10 cellular contexts compared by ENCODE assay signal in the genomic region with DNA sequence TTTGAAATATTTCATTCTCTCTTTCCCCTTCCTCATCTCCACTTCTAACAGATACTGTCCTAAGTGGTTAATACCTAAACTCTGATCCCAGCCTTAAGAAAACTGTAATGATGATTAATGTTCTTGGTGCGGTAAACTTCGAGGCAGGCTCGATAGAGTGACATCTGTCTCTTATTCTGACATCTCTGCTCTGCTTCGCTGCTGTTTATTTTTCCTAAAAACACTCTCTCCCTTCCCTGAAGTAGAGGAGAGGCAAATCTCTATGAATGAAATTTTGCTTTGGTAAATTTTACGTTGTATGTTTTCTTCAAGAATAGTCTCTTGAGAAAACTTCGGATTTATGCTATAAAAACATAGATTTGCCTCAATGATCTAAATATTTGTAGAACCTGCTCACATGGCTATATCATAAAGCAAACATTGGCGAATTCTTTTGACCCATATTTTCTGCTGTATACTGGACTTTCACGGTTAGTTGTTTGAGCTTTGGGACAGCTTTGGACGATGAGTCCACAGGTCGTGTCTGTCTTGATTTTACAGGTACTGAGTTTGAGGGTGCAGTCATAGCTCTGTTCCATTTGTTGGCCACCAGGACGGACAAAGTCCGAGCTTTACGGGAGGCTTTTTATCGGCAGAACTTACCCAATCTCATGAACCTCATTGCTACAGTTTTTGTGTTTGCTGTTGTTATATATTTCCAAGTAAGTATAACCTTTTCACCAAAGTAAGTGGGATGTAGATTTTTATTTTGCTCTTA.
"Had no signal": no experiment of that assay in that cellular context is flagged by ENCODE, and none has a peak within 500 bp of the region (broad histone marks: within the 10 kb centered on the region; RNA-seq: fewer than 3 reads in every experiment).

No MANE protein-coding gene starts in this region.

- H3K27me3 Mint-ChIP-seq: type B pancreatic cell had no signal

- ATAC-seq: left cardiac atrium, natural killer cell had no signal

- H3K4me3 Mint-ChIP-seq: endodermal cell, natural killer cell, neural crest cell, type B pancreatic cell had no signal

- H3K9me3 Mint-ChIP-seq: endodermal cell, natural killer cell, neural crest cell, type B pancreatic cell had no signal

- DNase-seq: effector CD4-positive, alpha-beta T cell; endodermal cell; kidney; left cardiac atrium; mammary epithelial cell; natural killer cell; sigmoid colon; stimulated activated naive CD4-positive, alpha-beta T cell treated with Interleukin-2 at 50 U/mL for 16 hours had no signal

- H3K4me1 Mint-ChIP-seq: endodermal cell, natural killer cell, neural crest cell had no signal

- H3K27ac Mint-ChIP-seq: endodermal cell, natural killer cell, type B pancreatic cell had no signal
